Comparison of ENCODE assay signal across 13 cellular contexts in the genomic region with DNA sequence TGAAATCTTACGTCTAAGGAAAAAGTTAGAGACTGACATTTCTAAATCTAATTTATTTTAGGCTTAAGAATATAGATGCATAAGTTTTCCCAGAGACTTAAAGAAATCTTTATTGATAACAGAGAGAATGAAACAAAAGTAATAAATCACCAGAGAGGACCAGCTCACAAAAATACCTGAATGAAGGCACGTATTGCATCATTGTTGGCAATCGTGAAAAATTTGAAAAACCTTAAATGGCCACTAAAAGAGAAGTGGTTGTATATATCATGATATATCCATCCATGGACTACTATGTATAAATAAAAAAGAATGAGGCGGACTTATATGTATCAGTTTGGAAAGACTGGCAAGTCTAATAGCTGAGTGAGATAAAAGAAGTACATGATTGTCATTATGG.
"Had no signal": no experiment of that assay in that cellular context is flagged by ENCODE, and none has a peak within 500 bp of the region (broad histone marks: within the 10 kb centered on the region; RNA-seq: fewer than 3 reads in every experiment).

No MANE protein-coding gene starts in this region.

- H3K4me1 ChIP-seq: parathyroid adenoma, tibial nerve had no signal

- H3K27me3 ChIP-seq: tibial nerve had no signal

- H3K9me3 ChIP-seq: left ventricle myocardium inferior, tibial nerve had no signal

- H2AFZ ChIP-seq: parathyroid adenoma had no signal

- H3K27ac ChIP-seq: left ventricle myocardium inferior, parathyroid adenoma, skin epidermis, tibial nerve had no signal

- DNase-seq: activated CD4-positive, alpha-beta T cell treated with anti-CD3 and anti-CD28 coated beads for 4 hours; activated CD8-positive, alpha-beta memory T cell treated with anti-CD3 and anti-CD28 coated beads, Interleukin-2, amount 50 U/mL, for 4 hours; activated CD8-positive, alpha-beta T cell treated with anti-CD3 and anti-CD28 coated beads for 36 hours; activated gamma-delta T cell treated with Interleukin-2 at 50 U/mL for 16 hours; activated naive CD8-positive, alpha-beta T cell treated with anti-CD3 and anti-CD28 coated beads for 36 hours; activated T-cell treated with anti-CD3 and anti-CD28 coated beads, Interleukin-2, amount 50 U/mL, for 72 hours; foreskin melanocyte; head of caudate nucleus; left ventricle myocardium inferior; stimulated activated naive B cell treated with anti-CD40 and anti-IgM and Interleukin-4, amounts not matched to agents 10 μg/mL and 1 μg/mL and 100 μg/mL, for 72 hours had no signal

- ATAC-seq: activated CD8-positive, alpha-beta T cell treated with anti-CD3 and anti-CD28 coated beads for 36 hours; activated T-cell treated with anti-CD3 and anti-CD28 coated beads, Interleukin-2, amount 50 U/mL, for 72 hours; stimulated activated naive B cell treated with anti-CD40 and anti-IgM and Interleukin-4, amounts not matched to agents 10 μg/mL and 1 μg/mL and 100 μg/mL, for 72 hours had no signal

- H3K36me3 ChIP-seq: left ventricle myocardium inferior, tibial nerve had no signal

- H3K4me3 ChIP-seq: left ventricle myocardium inferior, skin epidermis, tibial nerve had no signal
